In genomic region chr1:56375184-56375837, GRCh38 we compare ENCODE assay signal across 1 cellular context.
TF ChIP-seq lines count a peak whose summit lies in the region.

No MANE protein-coding gene starts in this region.

TF ChIP-seq in A549, 52 proteins besides CTCF, POLR2A, EP300 and RAD21 (continued from another document):
- TF ChIP-seq, protein P1, sequence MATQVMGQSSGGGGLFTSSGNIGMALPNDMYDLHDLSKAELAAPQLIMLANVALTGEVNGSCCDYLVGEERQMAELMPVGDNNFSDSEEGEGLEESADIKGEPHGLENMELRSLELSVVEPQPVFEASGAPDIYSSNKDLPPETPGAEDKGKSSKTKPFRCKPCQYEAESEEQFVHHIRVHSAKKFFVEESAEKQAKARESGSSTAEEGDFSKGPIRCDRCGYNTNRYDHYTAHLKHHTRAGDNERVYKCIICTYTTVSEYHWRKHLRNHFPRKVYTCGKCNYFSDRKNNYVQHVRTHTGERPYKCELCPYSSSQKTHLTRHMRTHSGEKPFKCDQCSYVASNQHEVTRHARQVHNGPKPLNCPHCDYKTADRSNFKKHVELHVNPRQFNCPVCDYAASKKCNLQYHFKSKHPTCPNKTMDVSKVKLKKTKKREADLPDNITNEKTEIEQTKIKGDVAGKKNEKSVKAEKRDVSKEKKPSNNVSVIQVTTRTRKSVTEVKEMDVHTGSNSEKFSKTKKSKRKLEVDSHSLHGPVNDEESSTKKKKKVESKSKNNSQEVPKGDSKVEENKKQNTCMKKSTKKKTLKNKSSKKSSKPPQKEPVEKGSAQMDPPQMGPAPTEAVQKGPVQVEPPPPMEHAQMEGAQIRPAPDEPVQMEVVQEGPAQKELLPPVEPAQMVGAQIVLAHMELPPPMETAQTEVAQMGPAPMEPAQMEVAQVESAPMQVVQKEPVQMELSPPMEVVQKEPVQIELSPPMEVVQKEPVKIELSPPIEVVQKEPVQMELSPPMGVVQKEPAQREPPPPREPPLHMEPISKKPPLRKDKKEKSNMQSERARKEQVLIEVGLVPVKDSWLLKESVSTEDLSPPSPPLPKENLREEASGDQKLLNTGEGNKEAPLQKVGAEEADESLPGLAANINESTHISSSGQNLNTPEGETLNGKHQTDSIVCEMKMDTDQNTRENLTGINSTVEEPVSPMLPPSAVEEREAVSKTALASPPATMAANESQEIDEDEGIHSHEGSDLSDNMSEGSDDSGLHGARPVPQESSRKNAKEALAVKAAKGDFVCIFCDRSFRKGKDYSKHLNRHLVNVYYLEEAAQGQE (IDR thresholded peaks at IDR 0.05): no peak
- TF ChIP-seq KDM5A (IDR thresholded peaks at IDR 0.05): no peak
- TF ChIP-seq, protein P2, sequence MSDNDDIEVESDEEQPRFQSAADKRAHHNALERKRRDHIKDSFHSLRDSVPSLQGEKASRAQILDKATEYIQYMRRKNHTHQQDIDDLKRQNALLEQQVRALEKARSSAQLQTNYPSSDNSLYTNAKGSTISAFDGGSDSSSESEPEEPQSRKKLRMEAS (IDR thresholded peaks at IDR 0.05): no peak
